In genomic region chr15:28957606-28958498, GRCh38 we compare ENCODE assay signal across 18 cellular contexts.
"Had no signal": no experiment of that assay in that cellular context is flagged by ENCODE, and none has a peak within 500 bp of the region (broad histone marks: within the 10 kb centered on the region; RNA-seq: fewer than 3 reads in every experiment).

No MANE protein-coding gene starts in this region.

- H3K36me3 Mint-ChIP-seq: mesothelial cell of epicardium had no signal

- H3K27me3 Mint-ChIP-seq: activated naive CD8-positive, alpha-beta T cell treated with anti-CD3 and anti-CD28 coated beads, Interleukin-2, amount 10 ng/mL, durations not matched to agents 7 days and 5 days; stimulated activated naive CD8-positive, alpha-beta T cell treated with anti-CD3 and anti-CD28 coated beads, Interleukin-15, Interleukin-2, amounts not matched to agents 100 ng/mL and 50 ng/mL, for 24 hours had no signal

- H3K4me3 Mint-ChIP-seq: activated CD4-positive, alpha-beta T cell treated with anti-CD3 and anti-CD28 coated beads, Interleukin-2, amount 10 ng/mL, durations not matched to agents 7 days and 5 days; mesothelial cell of epicardium; stimulated activated naive CD8-positive, alpha-beta T cell treated with anti-CD3 and anti-CD28 coated beads, Interleukin-15, Interleukin-2, amounts not matched to agents 100 ng/mL and 50 ng/mL, for 24 hours had no signal

- H3K4me3 ChIP-seq: cardiac muscle cell, gastrocnemius medialis, psoas muscle, upper lobe of left lung had no signal

- H3K9me3 ChIP-seq: gastrocnemius medialis, psoas muscle, upper lobe of left lung had no signal

- H3K27me3 ChIP-seq: cardiac muscle cell, gastrocnemius medialis, upper lobe of left lung had no signal

- H3K27ac Mint-ChIP-seq: activated CD4-positive, alpha-beta T cell treated with anti-CD3 and anti-CD28 coated beads, Interleukin-2, amount 10 ng/mL, durations not matched to agents 7 days and 5 days; mesothelial cell of epicardium; stimulated activated naive CD8-positive, alpha-beta T cell treated with anti-CD3 and anti-CD28 coated beads, Interleukin-15, Interleukin-2, amounts not matched to agents 100 ng/mL and 50 ng/mL, for 24 hours had no signal

- FAIRE-seq: astrocyte, colon, TTC549 had no signal

- DNase-seq: activated CD4-positive, alpha-beta T cell treated with anti-CD3 and anti-CD28 coated beads, Interleukin-2, amount 10 ng/mL, durations not matched to agents 7 days and 5 days; activated CD4-positive, CD25-positive, alpha-beta regulatory T cell; activated gamma-delta T cell treated with Interleukin-2 at 50 U/mL for 16 hours; activated naive CD8-positive, alpha-beta T cell treated with anti-CD3 and anti-CD28 coated beads, Interleukin-2, amount 10 ng/mL, durations not matched to agents 7 days and 5 days; activated T-cell treated with anti-CD3 and anti-CD28 coated beads, Interleukin-2, amount 50 U/mL, for 48 hours; gastrocnemius medialis; nucleus accumbens; psoas muscle; stimulated activated CD4-positive, alpha-beta T cell treated with anti-CD3 and anti-CD28 coated beads, Interleukin-4, amount 100 ng/mL, for 1 hour; stimulated activated CD8-positive, alpha-beta memory T cell treated with anti-CD3 and anti-CD28 coated beads, Interleukin-4, amount 100 ng/mL, for 48 hours; T-helper 2 cell had no signal

- H3K9me3 Mint-ChIP-seq: activated CD4-positive, alpha-beta T cell treated with anti-CD3 and anti-CD28 coated beads, Interleukin-2, amount 10 ng/mL, durations not matched to agents 7 days and 5 days; activated naive CD8-positive, alpha-beta T cell treated with anti-CD3 and anti-CD28 coated beads, Interleukin-2, amount 10 ng/mL, durations not matched to agents 7 days and 5 days; stimulated activated naive CD8-positive, alpha-beta T cell treated with anti-CD3 and anti-CD28 coated beads, Interleukin-15, Interleukin-2, amounts not matched to agents 100 ng/mL and 50 ng/mL, for 24 hours had no signal

- ATAC-seq: gastrocnemius medialis, psoas muscle had no signal

- H3K4me1 ChIP-seq: gastrocnemius medialis, psoas muscle, upper lobe of left lung had no signal

- H3K36me3 ChIP-seq: cardiac muscle cell, gastrocnemius medialis, upper lobe of left lung had no signal

- H3K27ac ChIP-seq: cardiac muscle cell, gastrocnemius medialis, psoas muscle, upper lobe of left lung had no signal
